In the genomic region with DNA sequence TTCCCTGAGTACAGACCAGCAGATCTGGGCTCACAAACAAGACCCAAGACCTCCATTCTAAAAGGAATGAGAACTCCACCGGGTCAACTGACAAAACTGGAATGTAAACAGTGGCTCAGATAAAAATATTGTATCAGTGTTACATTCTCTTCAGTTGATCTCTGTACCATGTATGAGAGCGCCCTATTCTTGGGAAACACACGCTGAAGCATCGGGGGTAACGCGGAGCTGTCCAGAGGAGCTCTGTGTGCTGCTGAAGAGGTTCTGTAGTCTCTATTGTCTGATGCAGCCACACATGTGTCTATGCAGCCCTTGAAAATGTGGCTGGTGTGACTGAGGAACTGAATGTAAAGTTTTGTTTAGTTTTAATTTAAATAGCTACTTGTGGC, we compare ENCODE assay signal across 1 cellular context.
TF ChIP-seq lines count a peak whose summit lies in the region.

No MANE protein-coding gene starts in this region.

TF ChIP-seq in WTC11, 78 proteins besides CTCF, POLR2A, EP300 and RAD21 (continued from another document):
- TF ChIP-seq, protein P1, sequence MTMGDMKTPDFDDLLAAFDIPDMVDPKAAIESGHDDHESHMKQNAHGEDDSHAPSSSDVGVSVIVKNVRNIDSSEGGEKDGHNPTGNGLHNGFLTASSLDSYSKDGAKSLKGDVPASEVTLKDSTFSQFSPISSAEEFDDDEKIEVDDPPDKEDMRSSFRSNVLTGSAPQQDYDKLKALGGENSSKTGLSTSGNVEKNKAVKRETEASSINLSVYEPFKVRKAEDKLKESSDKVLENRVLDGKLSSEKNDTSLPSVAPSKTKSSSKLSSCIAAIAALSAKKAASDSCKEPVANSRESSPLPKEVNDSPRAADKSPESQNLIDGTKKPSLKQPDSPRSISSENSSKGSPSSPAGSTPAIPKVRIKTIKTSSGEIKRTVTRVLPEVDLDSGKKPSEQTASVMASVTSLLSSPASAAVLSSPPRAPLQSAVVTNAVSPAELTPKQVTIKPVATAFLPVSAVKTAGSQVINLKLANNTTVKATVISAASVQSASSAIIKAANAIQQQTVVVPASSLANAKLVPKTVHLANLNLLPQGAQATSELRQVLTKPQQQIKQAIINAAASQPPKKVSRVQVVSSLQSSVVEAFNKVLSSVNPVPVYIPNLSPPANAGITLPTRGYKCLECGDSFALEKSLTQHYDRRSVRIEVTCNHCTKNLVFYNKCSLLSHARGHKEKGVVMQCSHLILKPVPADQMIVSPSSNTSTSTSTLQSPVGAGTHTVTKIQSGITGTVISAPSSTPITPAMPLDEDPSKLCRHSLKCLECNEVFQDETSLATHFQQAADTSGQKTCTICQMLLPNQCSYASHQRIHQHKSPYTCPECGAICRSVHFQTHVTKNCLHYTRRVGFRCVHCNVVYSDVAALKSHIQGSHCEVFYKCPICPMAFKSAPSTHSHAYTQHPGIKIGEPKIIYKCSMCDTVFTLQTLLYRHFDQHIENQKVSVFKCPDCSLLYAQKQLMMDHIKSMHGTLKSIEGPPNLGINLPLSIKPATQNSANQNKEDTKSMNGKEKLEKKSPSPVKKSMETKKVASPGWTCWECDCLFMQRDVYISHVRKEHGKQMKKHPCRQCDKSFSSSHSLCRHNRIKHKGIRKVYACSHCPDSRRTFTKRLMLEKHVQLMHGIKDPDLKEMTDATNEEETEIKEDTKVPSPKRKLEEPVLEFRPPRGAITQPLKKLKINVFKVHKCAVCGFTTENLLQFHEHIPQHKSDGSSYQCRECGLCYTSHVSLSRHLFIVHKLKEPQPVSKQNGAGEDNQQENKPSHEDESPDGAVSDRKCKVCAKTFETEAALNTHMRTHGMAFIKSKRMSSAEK (CRISPR knock-in tag; IDR thresholded peaks at IDR 0.05; ENCODE audit: borderline replicate concordance), result no peak
- TF ChIP-seq EMX1 (CRISPR knock-in tag; IDR thresholded peaks at IDR 0.05), result no peak
